ENCODE assay signal across 1 cellular context in genomic region chr9:75084081-75084672, GRCh38.
TF ChIP-seq lines count a peak whose summit lies in the region.

No MANE protein-coding gene starts in this region.

TF ChIP-seq in SK-N-SH treated with all-trans-retinoic acid at 6 μM for 48 hours, 23 proteins besides CTCF, POLR2A, EP300 and RAD21 (continued from another document):
- TF ChIP-seq CREB5 (CRISPR knock-in tag; IDR thresholded peaks at IDR 0.05; ENCODE audit: low read depth), result no peak
- TF ChIP-seq POU6F1 (CRISPR knock-in tag; IDR thresholded peaks at IDR 0.05; ENCODE audit: borderline replicate concordance, low read depth), result no peak
TF ChIP-seq in SK-N-SH treated with all-trans-retinoic acid at 6 μM for 48 hours: peak in this region for 0.
